ENCODE assay signal across 8 cellular contexts in genomic region chr1:203172184-203173115, GRCh38. TPM values are rescaled to one million over a fixed set of nuclear protein-coding genes. Genes with fewer than 3 reads are reported as not detected.
DNase-seq lines count a peak whose midpoint lies in the region; ATAC-seq, FAIRE-seq and TF ChIP-seq lines count a peak whose summit lies in the region.

No MANE protein-coding gene starts in this region.

- 30 to 43% methylated on average over 8 of the region's 8 CpGs for WGBS in pancreas, 2 donors

- intact Hi-C loops in pancreas (cut with DNase I), result loop anchor here in 2 of 3 donors (5.0 kb wide), 1 partner anchor 50 kb away; no protein-coding TSS in a partner anchor

- CTCF ChIA-PET in BJ (lab: Yijun Ruan, JAX), result interaction anchor here (0.7 to 12.2 kb wide), 34 partner anchors 8 to 145 kb away, joined by 3 to 183 read pairs (median 4); partner anchors contain the start of genes ADORA1 and CHI3L1

- POLR2A ChIA-PET in BJ (lab: Charles Lee), result no interaction called here

- no peak for FAIRE-seq in GM19239 (lab: Jason Lieb, UNC)
- FAIRE-seq in pancreas (lab: Jason Lieb, UNC), result no peak

- no peak overlapping the region for H3K4me3 ChIP-seq in BJ (ENCODE audit: low read depth, low read length)
- no peak overlapping the region for H3K4me3 ChIP-seq in foreskin fibroblast (ENCODE audit: low read depth in 1 of 2, low read length in 2 of 2)
- no peak overlapping the region for H3K4me3 ChIP-seq in pancreas

- H3K36me3 ChIP-seq in BJ (ENCODE audit: control insufficient read depth, insufficient read depth, low read length) (no peaks in the 10 kb centered on the region), pancreas (no peaks in the 10 kb centered on the region)

- TF ChIP-seq CTCF in BJ (IDR thresholded peaks at IDR 0.05; ENCODE audit: insufficient read depth, low read depth, low read length) (peak; percentile 98), foreskin fibroblast (IDR thresholded peaks at IDR 0.05; ENCODE audit: low read depth, low read length) (peak; percentile 78), pancreas (IDR thresholded peaks at IDR 0.05) (peak; percentile 85 to 95 (median 89))

- H3K27me3 ChIP-seq in BJ (ENCODE audit: control insufficient read depth, insufficient read depth, low read length) (no peaks in the 10 kb centered on the region), pancreas (no peaks in the 10 kb centered on the region)

- DNase-seq in BJ (ENCODE audit: low read depth), result no peak
- peak; percentile 79 for DNase-seq in GM19239 (ENCODE audit: insufficient read length, low spot score)
- peak; percentile 91 for DNase-seq in NCI-H82 (lab: John Stamatoyannopoulos, UW)
- peak; percentile 64 to 67 for DNase-seq in activated T-cell treated with anti-CD3 and anti-CD28 coated beads, Interleukin-2, amount 50 U/mL, for 48 hours
- DNase-seq in foreskin fibroblast, result peak in 1 of 2 donors; percentile 75
- DNase-seq in pancreas, result peak; percentile 53 to 91 (median 81)

- ATAC-seq in pancreas (peak; percentile 77 to 89 (median 83)), HG02884 (IDR thresholded peaks at IDR 0.05; ENCODE audit: unreplicated experiment) (no peak), GM18867 (IDR thresholded peaks at IDR 0.05; ENCODE audit: unreplicated experiment) (no peak)

- no peak overlapping the region for H3K27ac ChIP-seq in pancreas

- H3K4me1 ChIP-seq in pancreas, result no peaks in the 10 kb centered on the region

- H3K9me3 ChIP-seq in pancreas, result no peaks in the 10 kb centered on the region

RNA-seq across cellular contexts. Expression of gene MYBPH, which starts 3.2 kb away (rescaled TPM):
- polyA plus RNA-seq in BJ (2011; rRNA removed) (not detected in 2 replicates), pancreas (not detected)
- not detected in 2 replicates for polyA minus RNA-seq in BJ (2011; rRNA and poly(A)+ RNA removed)
- not detected for total RNA-seq in pancreas

RNA-seq across cellular contexts. Expression of gene CHI3L1, which starts 14.1 kb away (rescaled TPM):
- 0.10 and 0.20 TPM in 2 replicates for polyA plus RNA-seq in BJ (2011; rRNA removed)
- polyA minus RNA-seq in BJ (2011; rRNA and poly(A)+ RNA removed), result not detected in 2 replicates
- total RNA-seq in pancreas, result 10 to 100 TPM in 2 of 6 donors, 1 to 10 TPM in 4; 1.7 to 12.1 (median 7.9) TPM
- 10 to 100 TPM in 1 of 2 donors, 1 to 10 TPM in 1; 3.2 to 11.0 TPM for polyA plus RNA-seq in pancreas

RNA-seq across cellular contexts. Expression of gene ADORA1, which starts 44.9 kb away (rescaled TPM):
- polyA plus RNA-seq in BJ (2011; rRNA removed), result 2.1 and 2.4 TPM in 2 replicates
- 1.2 and 2.7 TPM in 2 replicates for polyA minus RNA-seq in BJ (2011; rRNA and poly(A)+ RNA removed)
- total RNA-seq in pancreas, result 10 to 100 TPM in 3 of 6 donors, 1 to 10 TPM in 3; 8.1 to 19.3 (median 12.7) TPM
- polyA plus RNA-seq in pancreas, result 10 to 100 TPM; 14.8 to 19.7 TPM

RNA-seq across cellular contexts. Expression of gene CHIT1, which starts 57.0 kb away (rescaled TPM):
- polyA plus RNA-seq in BJ (2011; rRNA removed) (not detected in 2 replicates), pancreas (under 1 TPM; 0.23 to 0.28 TPM)
- polyA minus RNA-seq in BJ (2011; rRNA and poly(A)+ RNA removed), result not detected in 2 replicates
- under 1 TPM; 0.05 to 0.38 (median 0.18) TPM for total RNA-seq in pancreas

Comparison
In these comparisons a context has a peak if more than half of its experiments do, and no peak if none do; other contexts are left out.
1. ATAC-seq: peak in pancreas (4 of 4); none in HG02884 (single experiment) and GM18867 (single experiment).
2. Peak in every context shown above with its lines, with median percentiles within 50 percentile points of each other: CTCF ChIP-seq.